Comparison of ENCODE assay signal across 8 cellular contexts in the genomic region with DNA sequence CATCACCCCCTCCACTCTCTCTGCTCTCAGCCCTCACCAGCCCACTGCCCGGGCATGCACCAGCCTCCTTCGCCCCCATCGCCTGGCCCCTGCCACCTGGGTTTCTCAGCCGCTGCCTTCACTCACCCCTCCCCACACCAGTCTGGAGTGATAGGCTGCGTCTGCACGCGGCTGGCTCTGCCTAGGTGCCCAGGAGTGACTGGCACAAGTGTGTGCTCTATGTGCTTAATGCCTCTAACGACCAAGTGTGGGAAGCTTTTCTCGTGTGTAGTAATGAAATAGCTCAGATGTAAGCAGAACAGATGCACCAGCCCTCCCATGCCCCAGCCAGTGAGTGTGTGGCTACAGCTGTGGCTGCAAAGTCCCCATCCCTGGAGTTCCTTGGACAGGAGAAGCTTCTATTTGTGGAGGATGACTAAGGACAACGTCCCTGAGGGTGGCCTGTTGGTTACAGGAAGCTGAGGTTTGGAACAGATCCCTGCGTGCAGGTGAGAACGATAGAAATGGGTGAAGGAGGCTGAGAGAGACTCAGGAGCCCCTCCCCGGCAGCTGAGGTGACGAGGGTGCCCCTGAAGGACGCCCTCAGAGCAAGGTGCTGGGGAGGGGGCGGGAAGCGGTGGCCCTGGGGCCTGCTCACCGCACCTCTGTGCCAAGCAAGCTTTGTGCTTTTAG. TPM values are rescaled to one million over a fixed set of nuclear protein-coding genes. Genes with fewer than 3 reads are reported as not detected.
DNase-seq lines count a peak whose midpoint lies in the region; ATAC-seq, FAIRE-seq and TF ChIP-seq lines count a peak whose summit lies in the region.

No MANE protein-coding gene starts in this region.

- no peak for TF ChIP-seq CTCF in neural cell (IDR thresholded peaks at IDR 0.05; ENCODE audit: poor library complexity, severe bottlenecking)

- no peak for FAIRE-seq in small intestine (lab: Jason Lieb, UNC)

- no peaks in the 10 kb centered on the region for H3K9me2 ChIP-seq in neural cell (ENCODE audit: insufficient read depth, low read length)

- TF ChIP-seq RAD21 in neural cell (conservative IDR thresholded peaks at IDR 0.05): no peak

- peak; percentile 56 for ATAC-seq in GM19043 (IDR thresholded peaks at IDR 0.05; ENCODE audit: low read depth, unreplicated experiment)
- peak; percentile 72 to 77 for ATAC-seq in activated naive CD4-positive, alpha-beta T cell treated with anti-CD3 and anti-CD28 coated beads, Interleukin-2, amount 50 U/mL, for 72 hours
- ATAC-seq in GM21619 (IDR thresholded peaks at IDR 0.05; ENCODE audit: unreplicated experiment): no peak
- ATAC-seq in GM18909 (IDR thresholded peaks at IDR 0.05; ENCODE audit: poor library complexity, unreplicated experiment): no peak

- WGBS in small intestine, 3 donors: 36 to 56% (median 36%) methylated on average over 17 to 18 of the region's 18 CpGs

- H3K27ac ChIP-seq in neural cell (ENCODE audit: low read length) (no peak overlapping the region), small intestine (ENCODE audit: low read depth in 1 of 2, low read length in 1 of 2) (no peak overlapping the region)

- no peaks in the 10 kb centered on the region for H3K9me3 Mint-ChIP-seq in activated naive CD4-positive, alpha-beta T cell treated with anti-CD3 and anti-CD28 coated beads, Interleukin-2, amount 50 U/mL, for 72 hours

- no peaks in the 10 kb centered on the region for H4K20me1 ChIP-seq in neural cell (ENCODE audit: insufficient read depth)

- in situ Hi-C loops in G401 (cut with HindIII; ENCODE audit: low sequenced_read_pairs): no loop called here

- no peak overlapping the region for H2AFZ ChIP-seq in neural cell (ENCODE audit: low read depth, low read length)

- H3K4me1 ChIP-seq in small intestine (ENCODE audit: control insufficient read depth in 2 of 2, insufficient read depth in 1 of 2, low read depth in 1 of 2, low read length in 1 of 2): peaks cover 2 to 5% of the 10 kb centered on the region in 2 donors

- H3K79me2 ChIP-seq in neural cell (replicated peaks; ENCODE audit: insufficient read depth, low read length): no peaks in the 10 kb centered on the region

- H3K9me3 ChIP-seq in neural cell (ENCODE audit: low read length): no peaks in the 10 kb centered on the region
- H3K9me3 ChIP-seq in small intestine (ENCODE audit: control insufficient read depth, low read depth): no peaks in the 10 kb centered on the region

- no peak for TF ChIP-seq EP300 in neural cell (conservative IDR thresholded peaks at IDR 0.05; ENCODE audit: poor library complexity, severe bottlenecking)

- DNase-seq in LHCN-M2 (ENCODE audit: low read depth) (peak; percentile 63), small intestine (no peak), G401 (ENCODE audit: low spot score) (no peak)
- peak in 1 of 2 donors; percentile 13 for DNase-seq in activated naive CD4-positive, alpha-beta T cell treated with anti-CD3 and anti-CD28 coated beads, Interleukin-2, amount 50 U/mL, for 72 hours (ENCODE audit: low spot score in 2 of 2)

- H3K36me3 ChIP-seq in neural cell (ENCODE audit: insufficient read depth, low read length) (no peaks in the 10 kb centered on the region), small intestine (ENCODE audit: control insufficient read depth in 2 of 2, insufficient read depth in 2 of 2, low read length in 2 of 2) (no peaks in the 10 kb centered on the region)

- H3K9ac ChIP-seq in neural cell (ENCODE audit: low read length): peak overlapping the region; percentile 16

- no peak overlapping the region for H3K4me3 ChIP-seq in neural cell (ENCODE audit: low read length)
- no peak overlapping the region for H3K4me3 ChIP-seq in small intestine (ENCODE audit: low read depth in 1 of 2, low read length in 2 of 2)

- H3K36me3 Mint-ChIP-seq in activated naive CD4-positive, alpha-beta T cell treated with anti-CD3 and anti-CD28 coated beads, Interleukin-2, amount 50 U/mL, for 72 hours: no peaks in the 10 kb centered on the region

- H3K4me2 ChIP-seq in neural cell (ENCODE audit: low read length): no peak overlapping the region

- no peaks in the 10 kb centered on the region for H3K27me3 ChIP-seq in neural cell (ENCODE audit: insufficient read depth, low read depth, low read length)
- no peaks in the 10 kb centered on the region for H3K27me3 ChIP-seq in small intestine (ENCODE audit: control insufficient read depth in 2 of 2, insufficient read depth in 2 of 2, low read length in 2 of 2)

- H3F3A ChIP-seq in neural cell (ENCODE audit: insufficient read depth, low read length, poor library complexity, severe bottlenecking): no peaks in the 10 kb centered on the region

- H3K27ac Mint-ChIP-seq in activated naive CD4-positive, alpha-beta T cell treated with anti-CD3 and anti-CD28 coated beads, Interleukin-2, amount 50 U/mL, for 72 hours: peak overlapping the region; percentile 23 to 78

TF ChIP-seq in neural cell, 6 proteins besides CTCF, POLR2A, EP300 and RAD21:
- TF ChIP-seq POLR2AphosphoS5 (IDR thresholded peaks at IDR 0.05) (no peak), EZH2 (IDR thresholded peaks at IDR 0.05; ENCODE audit: borderline replicate concordance, insufficient read depth, low read length, poor library complexity, severe bottlenecking) (no peak), MXI1 (conservative IDR thresholded peaks at IDR 0.05; ENCODE audit: poor library complexity, severe bottlenecking) (no peak), SMC3 (conservative IDR thresholded peaks at IDR 0.05; ENCODE audit: poor library complexity) (no peak), TAF1 (IDR thresholded peaks at IDR 0.05; ENCODE audit: low read depth) (no peak)
- TF ChIP-seq, protein P1, sequence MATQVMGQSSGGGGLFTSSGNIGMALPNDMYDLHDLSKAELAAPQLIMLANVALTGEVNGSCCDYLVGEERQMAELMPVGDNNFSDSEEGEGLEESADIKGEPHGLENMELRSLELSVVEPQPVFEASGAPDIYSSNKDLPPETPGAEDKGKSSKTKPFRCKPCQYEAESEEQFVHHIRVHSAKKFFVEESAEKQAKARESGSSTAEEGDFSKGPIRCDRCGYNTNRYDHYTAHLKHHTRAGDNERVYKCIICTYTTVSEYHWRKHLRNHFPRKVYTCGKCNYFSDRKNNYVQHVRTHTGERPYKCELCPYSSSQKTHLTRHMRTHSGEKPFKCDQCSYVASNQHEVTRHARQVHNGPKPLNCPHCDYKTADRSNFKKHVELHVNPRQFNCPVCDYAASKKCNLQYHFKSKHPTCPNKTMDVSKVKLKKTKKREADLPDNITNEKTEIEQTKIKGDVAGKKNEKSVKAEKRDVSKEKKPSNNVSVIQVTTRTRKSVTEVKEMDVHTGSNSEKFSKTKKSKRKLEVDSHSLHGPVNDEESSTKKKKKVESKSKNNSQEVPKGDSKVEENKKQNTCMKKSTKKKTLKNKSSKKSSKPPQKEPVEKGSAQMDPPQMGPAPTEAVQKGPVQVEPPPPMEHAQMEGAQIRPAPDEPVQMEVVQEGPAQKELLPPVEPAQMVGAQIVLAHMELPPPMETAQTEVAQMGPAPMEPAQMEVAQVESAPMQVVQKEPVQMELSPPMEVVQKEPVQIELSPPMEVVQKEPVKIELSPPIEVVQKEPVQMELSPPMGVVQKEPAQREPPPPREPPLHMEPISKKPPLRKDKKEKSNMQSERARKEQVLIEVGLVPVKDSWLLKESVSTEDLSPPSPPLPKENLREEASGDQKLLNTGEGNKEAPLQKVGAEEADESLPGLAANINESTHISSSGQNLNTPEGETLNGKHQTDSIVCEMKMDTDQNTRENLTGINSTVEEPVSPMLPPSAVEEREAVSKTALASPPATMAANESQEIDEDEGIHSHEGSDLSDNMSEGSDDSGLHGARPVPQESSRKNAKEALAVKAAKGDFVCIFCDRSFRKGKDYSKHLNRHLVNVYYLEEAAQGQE (IDR thresholded peaks at IDR 0.05; ENCODE audit: borderline replicate concordance): no peak
TF ChIP-seq in neural cell: peak in this region for 0.

RNA-seq across cellular contexts. Expression of a gene that starts 35.6 kb away (rescaled TPM):
- total RNA-seq in LHCN-M2 (2014; rRNA removed): 6.0 and 6.7 TPM in 2 replicates
- polyA plus RNA-seq in LHCN-M2 (2012): 4.1 TPM
- 10 to 100 TPM; 33.1 to 53.7 TPM for total RNA-seq in activated naive CD4-positive, alpha-beta T cell treated with anti-CD3 and anti-CD28 coated beads, Interleukin-2, amount 50 U/mL, for 72 hours
- 3.0 TPM in 2 replicates for polyA plus RNA-seq in neural cell
- polyA minus RNA-seq in neural cell: 9.5 and 12.3 TPM in 2 replicates
- 10 to 100 TPM in 1 of 3 donors, 1 to 10 TPM in 2; 3.2 to 15.1 (median 4.0) TPM for polyA plus RNA-seq in small intestine
- total RNA-seq in G401 (2014; rRNA removed; shearing (Covaris generic)): 4.2 and 4.5 TPM in 2 replicates

Comparison
In these comparisons a context has a peak if more than half of its experiments do, and no peak if none do; other contexts are left out.
1. ATAC-seq: peak in GM19043 (single experiment) and activated naive CD4-positive, alpha-beta T cell treated with anti-CD3 and anti-CD28 coated beads, Interleukin-2, amount 50 U/mL, for 72 hours (2 of 2); none in GM21619 (single experiment) and GM18909 (single experiment).